1 cellular context compared by ENCODE assay signal in the genomic region with DNA sequence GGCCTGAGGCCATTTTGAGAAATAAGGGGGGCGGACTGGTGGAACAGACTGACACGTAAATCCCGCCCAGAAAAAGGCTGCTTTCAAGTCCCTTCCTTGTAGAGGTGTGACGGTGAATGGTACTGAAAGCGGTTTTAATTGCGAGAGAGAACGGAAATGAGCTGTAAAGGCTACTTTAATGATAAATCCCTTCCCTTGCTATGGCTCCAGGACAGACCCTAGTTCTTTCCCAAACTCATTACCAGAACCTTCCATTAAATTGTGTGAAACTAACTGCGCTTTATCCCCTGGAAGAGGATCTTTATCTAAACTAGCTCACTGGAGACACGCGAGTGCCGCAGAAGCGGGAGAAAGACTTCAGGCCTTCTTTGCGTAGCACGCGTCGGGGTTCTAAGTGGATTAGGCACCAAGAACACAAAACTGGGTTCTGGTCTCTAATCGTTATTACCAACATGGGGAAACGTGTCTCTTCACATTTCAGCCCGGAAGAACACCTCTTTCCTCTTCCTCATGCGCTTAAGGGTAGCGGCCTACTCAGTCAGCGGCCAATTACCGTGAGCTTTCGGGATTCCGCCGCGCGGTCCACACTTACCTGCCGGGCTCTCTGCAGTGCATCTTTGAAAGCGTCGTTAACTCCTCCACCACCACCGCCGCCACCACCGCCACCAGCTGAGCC.
A peak's percentile ranks its signal among the peaks of the same experiment; 100 is the strongest.
TF ChIP-seq lines count a peak whose summit lies in the region.

No MANE protein-coding gene starts in this region.

TF ChIP-seq in HepG2, 621 proteins besides CTCF, POLR2A, EP300 and RAD21 (continued from another document and continues in another):
- 0 out of 2 replicates have a peak, but pooled peaks have one; percentile 60 for TF ChIP-seq ZBTB42 (CRISPR knock-in tag; IDR thresholded peaks at IDR 0.05)
- TF ChIP-seq, protein P1, sequence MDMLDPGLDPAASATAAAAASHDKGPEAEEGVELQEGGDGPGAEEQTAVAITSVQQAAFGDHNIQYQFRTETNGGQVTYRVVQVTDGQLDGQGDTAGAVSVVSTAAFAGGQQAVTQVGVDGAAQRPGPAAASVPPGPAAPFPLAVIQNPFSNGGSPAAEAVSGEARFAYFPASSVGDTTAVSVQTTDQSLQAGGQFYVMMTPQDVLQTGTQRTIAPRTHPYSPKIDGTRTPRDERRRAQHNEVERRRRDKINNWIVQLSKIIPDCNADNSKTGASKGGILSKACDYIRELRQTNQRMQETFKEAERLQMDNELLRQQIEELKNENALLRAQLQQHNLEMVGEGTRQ (IDR thresholded peaks at IDR 0.05; ENCODE audit: low read depth, low read length), result no peak
- TF ChIP-seq, protein P1 (CRISPR knock-in tag; IDR thresholded peaks at IDR 0.05; ENCODE audit: borderline replicate concordance), result no peak
- TF ChIP-seq NFKB2 (CRISPR knock-in tag; IDR thresholded peaks at IDR 0.05; ENCODE audit: borderline replicate concordance), result no peak
- TF ChIP-seq PAWR (CRISPR knock-in tag; IDR thresholded peaks at IDR 0.05; ENCODE audit: borderline replicate concordance), result no peak
- TF ChIP-seq TEAD2 (CRISPR knock-in tag; IDR thresholded peaks at IDR 0.05), result peak; percentile 30; the same call in 1 of the 2 replicates
- TF ChIP-seq, protein P2, sequence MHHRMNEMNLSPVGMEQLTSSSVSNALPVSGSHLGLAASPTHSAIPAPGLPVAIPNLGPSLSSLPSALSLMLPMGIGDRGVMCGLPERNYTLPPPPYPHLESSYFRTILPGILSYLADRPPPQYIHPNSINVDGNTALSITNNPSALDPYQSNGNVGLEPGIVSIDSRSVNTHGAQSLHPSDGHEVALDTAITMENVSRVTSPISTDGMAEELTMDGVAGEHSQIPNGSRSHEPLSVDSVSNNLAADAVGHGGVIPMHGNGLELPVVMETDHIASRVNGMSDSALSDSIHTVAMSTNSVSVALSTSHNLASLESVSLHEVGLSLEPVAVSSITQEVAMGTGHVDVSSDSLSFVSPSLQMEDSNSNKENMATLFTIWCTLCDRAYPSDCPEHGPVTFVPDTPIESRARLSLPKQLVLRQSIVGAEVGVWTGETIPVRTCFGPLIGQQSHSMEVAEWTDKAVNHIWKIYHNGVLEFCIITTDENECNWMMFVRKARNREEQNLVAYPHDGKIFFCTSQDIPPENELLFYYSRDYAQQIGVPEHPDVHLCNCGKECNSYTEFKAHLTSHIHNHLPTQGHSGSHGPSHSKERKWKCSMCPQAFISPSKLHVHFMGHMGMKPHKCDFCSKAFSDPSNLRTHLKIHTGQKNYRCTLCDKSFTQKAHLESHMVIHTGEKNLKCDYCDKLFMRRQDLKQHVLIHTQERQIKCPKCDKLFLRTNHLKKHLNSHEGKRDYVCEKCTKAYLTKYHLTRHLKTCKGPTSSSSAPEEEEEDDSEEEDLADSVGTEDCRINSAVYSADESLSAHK (CRISPR knock-in tag; IDR thresholded peaks at IDR 0.05; ENCODE audit: borderline replicate concordance), result no peak
- TF ChIP-seq, protein P3, sequence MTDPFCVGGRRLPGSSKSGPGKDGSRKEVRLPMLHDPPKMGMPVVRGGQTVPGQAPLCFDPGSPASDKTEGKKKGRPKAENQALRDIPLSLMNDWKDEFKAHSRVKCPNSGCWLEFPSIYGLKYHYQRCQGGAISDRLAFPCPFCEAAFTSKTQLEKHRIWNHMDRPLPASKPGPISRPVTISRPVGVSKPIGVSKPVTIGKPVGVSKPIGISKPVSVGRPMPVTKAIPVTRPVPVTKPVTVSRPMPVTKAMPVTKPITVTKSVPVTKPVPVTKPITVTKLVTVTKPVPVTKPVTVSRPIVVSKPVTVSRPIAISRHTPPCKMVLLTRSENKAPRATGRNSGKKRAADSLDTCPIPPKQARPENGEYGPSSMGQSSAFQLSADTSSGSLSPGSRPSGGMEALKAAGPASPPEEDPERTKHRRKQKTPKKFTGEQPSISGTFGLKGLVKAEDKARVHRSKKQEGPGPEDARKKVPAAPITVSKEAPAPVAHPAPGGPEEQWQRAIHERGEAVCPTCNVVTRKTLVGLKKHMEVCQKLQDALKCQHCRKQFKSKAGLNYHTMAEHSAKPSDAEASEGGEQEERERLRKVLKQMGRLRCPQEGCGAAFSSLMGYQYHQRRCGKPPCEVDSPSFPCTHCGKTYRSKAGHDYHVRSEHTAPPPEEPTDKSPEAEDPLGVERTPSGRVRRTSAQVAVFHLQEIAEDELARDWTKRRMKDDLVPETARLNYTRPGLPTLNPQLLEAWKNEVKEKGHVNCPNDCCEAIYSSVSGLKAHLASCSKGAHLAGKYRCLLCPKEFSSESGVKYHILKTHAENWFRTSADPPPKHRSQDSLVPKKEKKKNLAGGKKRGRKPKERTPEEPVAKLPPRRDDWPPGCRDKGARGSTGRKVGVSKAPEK (CRISPR knock-in tag; IDR thresholded peaks at IDR 0.05; ENCODE audit: borderline replicate concordance), result 0 out of 2 replicates have a peak, but pooled peaks have one; percentile 46
- TF ChIP-seq MXI1 (IDR thresholded peaks at IDR 0.05; ENCODE audit: borderline replicate concordance, low read depth, low read length), result 0 out of 3 replicates have a peak, but pooled peaks have one; percentile 19
- peak; percentile 9; the same call in 1 of the 2 replicates for TF ChIP-seq MED1 (CRISPR knock-in tag; IDR thresholded peaks at IDR 0.05)
- TF ChIP-seq AGO1 (IDR thresholded peaks at IDR 0.05; ENCODE audit: low read depth, low read length, poor library complexity, severe bottlenecking), result no peak
- no peak for TF ChIP-seq NRL (CRISPR knock-in tag; IDR thresholded peaks at IDR 0.05; ENCODE audit: borderline replicate concordance)
- peak; percentile 68; the same call in 1 of the 2 replicates for TF ChIP-seq SIN3A (IDR thresholded peaks at IDR 0.05; ENCODE audit: borderline replicate concordance, low read depth, low read length)
- 0 out of 2 replicates have a peak, but pooled peaks have one; percentile 43 for TF ChIP-seq ZNF350 (CRISPR knock-in tag; IDR thresholded peaks at IDR 0.05; ENCODE audit: borderline replicate concordance, low read depth)
- TF ChIP-seq, protein P4, sequence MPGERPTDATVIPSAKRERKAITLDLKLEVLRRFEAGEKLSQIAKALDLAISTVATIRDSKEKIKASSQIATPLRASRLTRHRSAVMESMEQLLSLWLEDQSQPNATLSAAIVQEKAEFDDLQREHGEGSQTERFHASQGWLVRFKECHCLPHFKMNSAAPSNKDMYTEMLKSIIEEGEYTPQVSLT (CRISPR knock-in tag; IDR thresholded peaks at IDR 0.05; ENCODE audit: borderline replicate concordance, low read depth), result no peak
- TF ChIP-seq, protein P5, sequence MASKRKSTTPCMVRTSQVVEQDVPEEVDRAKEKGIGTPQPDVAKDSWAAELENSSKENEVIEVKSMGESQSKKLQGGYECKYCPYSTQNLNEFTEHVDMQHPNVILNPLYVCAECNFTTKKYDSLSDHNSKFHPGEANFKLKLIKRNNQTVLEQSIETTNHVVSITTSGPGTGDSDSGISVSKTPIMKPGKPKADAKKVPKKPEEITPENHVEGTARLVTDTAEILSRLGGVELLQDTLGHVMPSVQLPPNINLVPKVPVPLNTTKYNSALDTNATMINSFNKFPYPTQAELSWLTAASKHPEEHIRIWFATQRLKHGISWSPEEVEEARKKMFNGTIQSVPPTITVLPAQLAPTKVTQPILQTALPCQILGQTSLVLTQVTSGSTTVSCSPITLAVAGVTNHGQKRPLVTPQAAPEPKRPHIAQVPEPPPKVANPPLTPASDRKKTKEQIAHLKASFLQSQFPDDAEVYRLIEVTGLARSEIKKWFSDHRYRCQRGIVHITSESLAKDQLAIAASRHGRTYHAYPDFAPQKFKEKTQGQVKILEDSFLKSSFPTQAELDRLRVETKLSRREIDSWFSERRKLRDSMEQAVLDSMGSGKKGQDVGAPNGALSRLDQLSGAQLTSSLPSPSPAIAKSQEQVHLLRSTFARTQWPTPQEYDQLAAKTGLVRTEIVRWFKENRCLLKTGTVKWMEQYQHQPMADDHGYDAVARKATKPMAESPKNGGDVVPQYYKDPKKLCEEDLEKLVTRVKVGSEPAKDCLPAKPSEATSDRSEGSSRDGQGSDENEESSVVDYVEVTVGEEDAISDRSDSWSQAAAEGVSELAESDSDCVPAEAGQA (IDR thresholded peaks at IDR 0.05; ENCODE audit: low read depth), result no peak
- TF ChIP-seq, protein P5 (CRISPR knock-in tag; IDR thresholded peaks at IDR 0.05; ENCODE audit: borderline replicate concordance), result 0 out of 2 replicates have a peak, but pooled peaks have one; percentile 63
- TF ChIP-seq, protein P6, sequence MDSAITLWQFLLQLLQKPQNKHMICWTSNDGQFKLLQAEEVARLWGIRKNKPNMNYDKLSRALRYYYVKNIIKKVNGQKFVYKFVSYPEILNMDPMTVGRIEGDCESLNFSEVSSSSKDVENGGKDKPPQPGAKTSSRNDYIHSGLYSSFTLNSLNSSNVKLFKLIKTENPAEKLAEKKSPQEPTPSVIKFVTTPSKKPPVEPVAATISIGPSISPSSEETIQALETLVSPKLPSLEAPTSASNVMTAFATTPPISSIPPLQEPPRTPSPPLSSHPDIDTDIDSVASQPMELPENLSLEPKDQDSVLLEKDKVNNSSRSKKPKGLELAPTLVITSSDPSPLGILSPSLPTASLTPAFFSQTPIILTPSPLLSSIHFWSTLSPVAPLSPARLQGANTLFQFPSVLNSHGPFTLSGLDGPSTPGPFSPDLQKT (CRISPR knock-in tag; IDR thresholded peaks at IDR 0.05; ENCODE audit: borderline replicate concordance), result no peak
- TF ChIP-seq MEIS1 (CRISPR knock-in tag; IDR thresholded peaks at IDR 0.05; ENCODE audit: borderline replicate concordance), result no peak
- 0 out of 2 replicates have a peak, but pooled peaks have one; percentile 13 for TF ChIP-seq HOXA5 (CRISPR knock-in tag; IDR thresholded peaks at IDR 0.05)
- peak; percentile 20; the same call in 1 of the 2 replicates for TF ChIP-seq ZNF33B (CRISPR knock-in tag; IDR thresholded peaks at IDR 0.05)
- TF ChIP-seq, protein P7, sequence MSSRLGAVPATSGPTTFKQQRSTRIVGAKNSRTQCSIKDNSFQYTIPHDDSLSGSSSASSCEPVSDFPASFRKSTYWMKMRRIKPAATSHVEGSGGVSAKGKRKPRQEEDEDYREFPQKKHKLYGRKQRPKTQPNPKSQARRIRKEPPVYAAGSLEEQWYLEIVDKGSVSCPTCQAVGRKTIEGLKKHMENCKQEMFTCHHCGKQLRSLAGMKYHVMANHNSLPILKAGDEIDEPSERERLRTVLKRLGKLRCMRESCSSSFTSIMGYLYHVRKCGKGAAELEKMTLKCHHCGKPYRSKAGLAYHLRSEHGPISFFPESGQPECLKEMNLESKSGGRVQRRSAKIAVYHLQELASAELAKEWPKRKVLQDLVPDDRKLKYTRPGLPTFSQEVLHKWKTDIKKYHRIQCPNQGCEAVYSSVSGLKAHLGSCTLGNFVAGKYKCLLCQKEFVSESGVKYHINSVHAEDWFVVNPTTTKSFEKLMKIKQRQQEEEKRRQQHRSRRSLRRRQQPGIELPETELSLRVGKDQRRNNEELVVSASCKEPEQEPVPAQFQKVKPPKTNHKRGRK (CRISPR knock-in tag; IDR thresholded peaks at IDR 0.05), result peak; percentile 63; the same call in 1 of the 2 replicates
- TF ChIP-seq RCOR2 (CRISPR knock-in tag; IDR thresholded peaks at IDR 0.05), result no peak
- TF ChIP-seq, protein P8, sequence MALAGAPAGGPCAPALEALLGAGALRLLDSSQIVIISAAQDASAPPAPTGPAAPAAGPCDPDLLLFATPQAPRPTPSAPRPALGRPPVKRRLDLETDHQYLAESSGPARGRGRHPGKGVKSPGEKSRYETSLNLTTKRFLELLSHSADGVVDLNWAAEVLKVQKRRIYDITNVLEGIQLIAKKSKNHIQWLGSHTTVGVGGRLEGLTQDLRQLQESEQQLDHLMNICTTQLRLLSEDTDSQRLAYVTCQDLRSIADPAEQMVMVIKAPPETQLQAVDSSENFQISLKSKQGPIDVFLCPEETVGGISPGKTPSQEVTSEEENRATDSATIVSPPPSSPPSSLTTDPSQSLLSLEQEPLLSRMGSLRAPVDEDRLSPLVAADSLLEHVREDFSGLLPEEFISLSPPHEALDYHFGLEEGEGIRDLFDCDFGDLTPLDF (CRISPR knock-in tag; IDR thresholded peaks at IDR 0.05), result peak; percentile 74
- no peak for TF ChIP-seq NR3C1 (CRISPR knock-in tag; IDR thresholded peaks at IDR 0.05)
- no peak for TF ChIP-seq KDM4B (CRISPR knock-in tag; IDR thresholded peaks at IDR 0.05)
